ENCODE assay signal across 8 cellular contexts in genomic region chr1:35726814-35727433, GRCh38. TPM values are rescaled to one million over a fixed set of nuclear protein-coding genes. Genes with fewer than 3 reads are reported as not detected.
A peak's percentile ranks its signal among the peaks of the same experiment; 100 is the strongest.
DNase-seq lines count a peak whose midpoint lies in the region; ATAC-seq and TF ChIP-seq lines count a peak whose summit lies in the region.

No MANE protein-coding gene starts in this region.

- peaks cover 4% of the 10 kb centered on the region for H3K4me1 ChIP-seq in NT2/D1 (ENCODE audit: insufficient read depth, insufficient read length)
- H3K4me1 ChIP-seq in fibroblast of lung (ENCODE audit: control insufficient read depth, extremely low read depth, insufficient read depth, low read length): no peaks in the 10 kb centered on the region

- H3K4me3 ChIP-seq in NT2/D1 (ENCODE audit: insufficient read length, low read depth) (no peak overlapping the region), fibroblast of lung (replicated peaks in 1 of 4; ENCODE audit: control extremely low read depth in 1 of 4, insufficient read depth in 1 of 4, low read depth in 3 of 4, low read length in 4 of 4) (no peak overlapping the region)

- no peak overlapping the region for H3K9ac ChIP-seq in NT2/D1 (ENCODE audit: insufficient read length, low read depth)
- no peak overlapping the region for H3K9ac ChIP-seq in fibroblast of lung (ENCODE audit: insufficient read depth, low read length)

- peak overlapping the region; percentile 28 for H3K4me3 Mint-ChIP-seq in neural crest cell

- H3K36me3 ChIP-seq in NT2/D1 (ENCODE audit: insufficient read depth, insufficient read length, low read length) (peaks cover 41% of the 10 kb centered on the region), fibroblast of lung (ENCODE audit: control insufficient read depth, insufficient read depth, low read length) (no peaks in the 10 kb centered on the region)

- no peaks in the 10 kb centered on the region for H4K20me1 ChIP-seq in fibroblast of lung (ENCODE audit: control insufficient read depth, extremely low read depth, insufficient read depth, low read length)

- ATAC-seq in HG02973 (IDR thresholded peaks at IDR 0.05; ENCODE audit: unreplicated experiment) (no peak), HG02588 (IDR thresholded peaks at IDR 0.05; ENCODE audit: unreplicated experiment) (no peak)

- TF ChIP-seq CTCF in fibroblast of lung (conservative IDR thresholded peaks at IDR 0.05 in 1 of 2, IDR thresholded peaks at IDR 0.05 in 1 of 2; ENCODE audit: low read depth in 1 of 2, low read length in 2 of 2): peak; percentile 85 to 87
- TF ChIP-seq CTCF in neural crest cell (conservative IDR thresholded peaks at IDR 0.05): peak; percentile 92

- H3K27ac Mint-ChIP-seq in neural crest cell (ENCODE audit: unreplicated experiment): no peak overlapping the region

- peaks cover 24% of the 10 kb centered on the region for H3K4me1 Mint-ChIP-seq in neural crest cell

- peaks cover 3% of the 10 kb centered on the region for H3K36me3 Mint-ChIP-seq in neural crest cell (ENCODE audit: low read depth)

- DNase-seq in D341Med (ENCODE audit: low spot score) (peak; percentile 83), HuH-7 (ENCODE audit: low spot score) (peak; percentile 67), NT2/D1 (ENCODE audit: low read depth, low spot score) (peak; percentile 74), activated T-cell treated with anti-CD3 and anti-CD28 coated beads for 4 hours (peak; percentile 26), fibroblast of lung (ENCODE audit: low read depth in 2 of 2) (peak; percentile 52 to 69), neural crest cell (ENCODE audit: low read depth, low spot score) (peak; percentile 54)

- no peaks in the 10 kb centered on the region for H3K27me3 Mint-ChIP-seq in neural crest cell (ENCODE audit: low read depth)

- no peaks in the 10 kb centered on the region for H3K79me2 ChIP-seq in fibroblast of lung (ENCODE audit: control insufficient read depth, insufficient read depth, low read length)

- no peaks in the 10 kb centered on the region for H3K9me3 Mint-ChIP-seq in neural crest cell

- no peaks in the 10 kb centered on the region for H3K9me3 ChIP-seq in NT2/D1 (ENCODE audit: insufficient read depth, low read length)
- no peaks in the 10 kb centered on the region for H3K9me3 ChIP-seq in fibroblast of lung (ENCODE audit: control insufficient read depth, insufficient read depth, low read depth, low read length)

- H3K27ac ChIP-seq in fibroblast of lung (ENCODE audit: insufficient read depth, low read length): no peak overlapping the region

- H3K4me2 ChIP-seq in fibroblast of lung (ENCODE audit: extremely low read depth, insufficient read depth, low read length): no peak overlapping the region

- H3K27me3 ChIP-seq in NT2/D1 (ENCODE audit: insufficient read depth, insufficient read length) (no peaks in the 10 kb centered on the region), fibroblast of lung (ENCODE audit: control insufficient read depth, insufficient read depth, low read length) (no peaks in the 10 kb centered on the region)

- peak overlapping the region; percentile 81 for H2AFZ ChIP-seq in fibroblast of lung (ENCODE audit: low read length)

RNA-seq across cellular contexts. Expression of gene C1orf216, which starts 8.2 kb away (rescaled TPM):
- total RNA-seq in fibroblast of lung (16.7 and 19.8 TPM in 2 replicates), neural crest cell (18.0 and 19.0 TPM in 2 replicates)
- 18.3 and 24.9 TPM in 2 replicates for polyA plus RNA-seq in fibroblast of lung
- 16.9 and 17.3 TPM in 2 replicates for polyA plus RNA-seq in fibroblast of lung (2012)
- 17.7 and 24.9 TPM in 2 replicates for polyA minus RNA-seq in fibroblast of lung (ENCODE audit: low replicate concordance)

RNA-seq across cellular contexts. Expression of gene CLSPN, which starts 42.9 kb away (rescaled TPM):
- 2.3 and 4.3 TPM in 2 replicates for total RNA-seq in fibroblast of lung
- 10.1 and 24.1 TPM in 2 replicates for polyA plus RNA-seq in fibroblast of lung
- 6.2 and 15.0 TPM in 2 replicates for polyA plus RNA-seq in fibroblast of lung (2012)
- polyA minus RNA-seq in fibroblast of lung (ENCODE audit: low replicate concordance): 2.6 and 36.5 TPM in 2 replicates
- 69.4 and 73.8 TPM in 2 replicates for total RNA-seq in neural crest cell

Comparison
In these comparisons a context has a peak if more than half of its experiments do, and no peak if none do; other contexts are left out.
1. DNase-seq: peak in every context shown above with its lines; median percentile 83 in D341Med; 74 in NT2/D1; 67 in HuH-7; 60 in fibroblast of lung; 54 in neural crest cell; 26 in activated T-cell treated with anti-CD3 and anti-CD28 coated beads for 4 hours.
2. RNA of gene CLSPN, which starts 42.9 kb away (total RNA-seq): 69.4 to 73.8 TPM in neural crest cell; 2.3 to 4.3 TPM in fibroblast of lung; every median in the first group is over 10 times any median in the second.